ENCODE assay signal across 1 cellular context in the genomic region with DNA sequence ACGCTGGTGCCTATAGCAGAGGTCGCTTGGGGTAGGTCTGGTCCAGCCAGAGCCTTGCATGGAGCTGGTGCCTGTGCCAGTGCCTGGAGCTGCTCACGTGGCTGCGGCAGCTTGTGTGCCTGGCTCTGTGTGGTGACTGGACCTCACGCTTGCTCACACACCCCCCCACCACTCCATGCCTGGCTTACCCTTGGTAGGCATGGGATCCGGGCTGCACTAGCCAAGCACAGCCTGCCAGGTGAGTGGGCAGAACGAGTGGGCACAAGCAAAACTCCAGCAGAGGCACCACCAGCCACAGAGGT.
A peak's percentile ranks its signal among the peaks of the same experiment; 100 is the strongest.
TF ChIP-seq lines count a peak whose summit lies in the region.

No MANE protein-coding gene starts in this region.

TF ChIP-seq in HepG2, 621 proteins besides CTCF, POLR2A, EP300 and RAD21:
- TF ChIP-seq KDM6A (CRISPR knock-in tag; IDR thresholded peaks at IDR 0.05; ENCODE audit: low read depth) (no peak), MXD4 (CRISPR knock-in tag; IDR thresholded peaks at IDR 0.05) (no peak), GABPA (IDR thresholded peaks at IDR 0.05; ENCODE audit: low read depth, low read length) (no peak), GABPA (CRISPR knock-in tag; IDR thresholded peaks at IDR 0.05; ENCODE audit: low read depth) (no peak), LCORL (IDR thresholded peaks at IDR 0.05) (no peak), LCORL (CRISPR knock-in tag; IDR thresholded peaks at IDR 0.05) (no peak), CEBPG (CRISPR knock-in tag; IDR thresholded peaks at IDR 0.05) (no peak), ELF1 (CRISPR knock-in tag; IDR thresholded peaks at IDR 0.05) (no peak), DNMT1 (CRISPR knock-in tag; IDR thresholded peaks at IDR 0.05) (0 out of 2 replicates have a peak, but pooled peaks have one; percentile 7)
- TF ChIP-seq, protein P1, sequence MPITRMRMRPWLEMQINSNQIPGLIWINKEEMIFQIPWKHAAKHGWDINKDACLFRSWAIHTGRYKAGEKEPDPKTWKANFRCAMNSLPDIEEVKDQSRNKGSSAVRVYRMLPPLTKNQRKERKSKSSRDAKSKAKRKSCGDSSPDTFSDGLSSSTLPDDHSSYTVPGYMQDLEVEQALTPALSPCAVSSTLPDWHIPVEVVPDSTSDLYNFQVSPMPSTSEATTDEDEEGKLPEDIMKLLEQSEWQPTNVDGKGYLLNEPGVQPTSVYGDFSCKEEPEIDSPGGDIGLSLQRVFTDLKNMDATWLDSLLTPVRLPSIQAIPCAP (CRISPR knock-in tag; IDR thresholded peaks at IDR 0.05; ENCODE audit: low read depth): no peak
